ENCODE assay signal across 26 cellular contexts in the genomic region with DNA sequence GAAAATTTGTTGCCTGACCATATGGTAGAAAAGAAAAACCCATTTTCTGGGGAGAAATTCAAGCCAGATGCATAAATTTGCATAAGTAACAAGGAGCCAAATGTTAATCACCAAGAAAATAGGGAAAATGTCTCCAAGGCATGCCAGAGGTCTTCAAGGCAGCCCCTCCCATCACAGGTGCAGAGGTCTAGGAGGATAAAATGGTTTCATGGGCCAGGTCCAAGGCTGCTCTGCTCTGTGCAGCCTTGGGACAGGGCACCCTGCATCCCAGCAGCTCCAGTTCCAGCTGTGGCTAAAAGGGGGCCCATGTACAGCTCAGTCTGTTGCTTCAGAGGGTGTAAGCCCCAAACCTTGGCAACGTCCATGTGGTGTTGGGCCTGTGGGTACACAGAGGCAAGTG.
"Had no signal": no experiment of that assay in that cellular context is flagged by ENCODE, and none has a peak within 500 bp of the region (broad histone marks: within the 10 kb centered on the region; RNA-seq: fewer than 3 reads in every experiment).

No MANE protein-coding gene starts in this region.

- H3K27ac ChIP-seq: neural progenitor cell, ovary, parathyroid adenoma, psoas muscle, right lobe of liver, sigmoid colon, stomach, thoracic aorta, thyroid gland, tibial nerve, upper lobe of left lung, vagina had no signal

- H3K9me3 ChIP-seq: ovary, psoas muscle, right lobe of liver, sigmoid colon, thoracic aorta, thyroid gland, tibial nerve, upper lobe of left lung, vagina had no signal

- H3K4me1 ChIP-seq: neural progenitor cell, parathyroid adenoma, psoas muscle, right lobe of liver, stomach, thyroid gland, upper lobe of left lung, vagina had no signal

- H3K4me2 ChIP-seq: neural progenitor cell had no signal

- DNase-seq: natural killer cell; occipital lobe; ovary; posterior cingulate gyrus; psoas muscle; right cardiac atrium; right lobe of liver; sigmoid colon; small intestine; stimulated activated CD4-positive, alpha-beta T cell treated with anti-CD3 and anti-CD28 coated beads, Interleukin-15, amount 100 ng/mL, for 24 hours; stimulated activated CD4-positive, alpha-beta T cell treated with anti-CD3 and anti-CD28 coated beads, Interleukin-2, amount 100 ng/mL, for 24 hours; stimulated activated CD4-positive, alpha-beta T cell treated with anti-CD3 and anti-CD28 coated beads, Interleukin-2, amount 100 ng/mL, for 48 hours; stimulated activated CD4-positive, alpha-beta T cell treated with anti-CD3 and anti-CD28 coated beads, Interleukin-4, amount 100 ng/mL, for 24 hours; stimulated activated naive B cell treated with anti-CD40 and anti-IgM and Interleukin-4, amounts not matched to agents 10 μg/mL and 1 μg/mL and 100 μg/mL, for 72 hours; stimulated activated naive CD4-positive, alpha-beta T cell treated with Interleukin-2 at 50 U/mL for 16 hours; stomach; thyroid gland; trophoblast cell; upper lobe of left lung had no signal

- ATAC-seq: natural killer cell; psoas muscle; right cardiac atrium; right lobe of liver; stimulated activated effector memory CD8-positive, alpha-beta T cell treated with anti-CD3 and anti-CD28 coated beads, Interleukin-12 subunit alpha, Interleukin-12 subunit beta, amount 100 ng/mL, for 72 hours; stimulated activated naive B cell treated with anti-CD40 and anti-IgM and Interleukin-4, amounts not matched to agents 10 μg/mL and 1 μg/mL and 100 μg/mL, for 72 hours had no signal

- H3K4me3 ChIP-seq: neural progenitor cell, ovary, psoas muscle, right lobe of liver, sigmoid colon, stomach, thoracic aorta, thyroid gland, tibial nerve, upper lobe of left lung, vagina had no signal

- FAIRE-seq: small intestine, urothelium cell line had no signal
